In genomic region chr6:123526128-123526527, GRCh38 we compare ENCODE assay signal across 28 cellular contexts.
DNase-seq lines count a peak whose midpoint lies in the region; ATAC-seq lines count a peak whose summit lies in the region.
"Had no signal": no experiment of that assay in that cellular context is flagged by ENCODE, and none has a peak within 500 bp of the region (broad histone marks: within the 10 kb centered on the region; RNA-seq: fewer than 3 reads in every experiment).

No MANE protein-coding gene starts in this region.

- H4K20me1 ChIP-seq in BLaER1: no peaks in the 10 kb centered on the region

- H3K4me2 ChIP-seq in BLaER1: peak overlapping the region; percentile 43; the same call in 1 of the 2 replicates
- H3K4me2 ChIP-seq: GM23338, SK-N-SH had no signal

- H3K4me1 ChIP-seq in BLaER1: peaks cover 39% of the 10 kb centered on the region

- peak; percentile 25 for DNase-seq in M059J (ENCODE audit: low read depth)
- no peak for DNase-seq in NCI-H2196 (lab: John Stamatoyannopoulos, UW; ENCODE audit: unreplicated experiment)
- DNase-seq: activated CD4-positive, alpha-beta T cell treated with anti-CD3 and anti-CD28 coated beads, Interleukin-2, amount 50 U/mL, for 4 hours; activated CD8-positive, alpha-beta memory T cell treated with anti-CD3 and anti-CD28 coated beads, Interleukin-2, amount 10 ng/mL, durations not matched to agents 7 days and 5 days; activated gamma-delta T cell treated with Interleukin-2 at 50 U/mL for 16 hours; activated naive CD8-positive, alpha-beta T cell treated with anti-CD3 and anti-CD28 coated beads, Interleukin-2, amount 10 ng/mL, durations not matched to agents 7 days and 5 days; activated T-cell treated with anti-CD3 and anti-CD28 coated beads, Interleukin-2, amount 50 U/mL, for 4 hours; aorta; COR-L47; KBM-7; MG63; NCI-H2029; NCI-H524 treated with DMSO at 0.1 percent for 48 hours; PC-3; SK-N-SH had no signal

- 0 out of 2 replicates have a peak, but pooled peaks cover 5% of the 10 kb centered on the region for H3K9me3 ChIP-seq in BLaER1
- H3K9me3 ChIP-seq: MG63, SK-N-SH had no signal

- H3K4me3 ChIP-seq in BLaER1: no peak overlapping the region
- H3K4me3 ChIP-seq: GM23338, lung, MG63 had no signal

- H3K27me3 ChIP-seq in BLaER1: no peaks in the 10 kb centered on the region
- H3K27me3 ChIP-seq: MG63 had no signal

- ATAC-seq in GM19395 (IDR thresholded peaks at IDR 0.05; ENCODE audit: unreplicated experiment) (peak; percentile 68), HG02981 (IDR thresholded peaks at IDR 0.05; ENCODE audit: unreplicated experiment) (peak; percentile 43), HG03457 (IDR thresholded peaks at IDR 0.05; ENCODE audit: unreplicated experiment) (no peak), GM21528 (IDR thresholded peaks at IDR 0.05; ENCODE audit: low FRiP score, unreplicated experiment) (no peak), HG03039 (IDR thresholded peaks at IDR 0.05; ENCODE audit: unreplicated experiment) (no peak)
- ATAC-seq: activated CD8-positive, alpha-beta memory T cell treated with anti-CD3 and anti-CD28 coated beads, Interleukin-2, amount 10 ng/mL, durations not matched to agents 7 days and 5 days; activated T-cell treated with anti-CD3 and anti-CD28 coated beads, Interleukin-2, amount 50 U/mL, for 4 hours; GM23338; natural killer cell treated with Interleukin-12 subunit alpha and Interleukin-12 subunit beta and Interleukin-15 and Interleukin-18, amount 100 ng/mL, for 72 hours; PC-3; Right ventricle myocardium inferior; stimulated activated memory B cell treated with anti-CD40 and anti-IgM and Interleukin-4, amounts not matched to agents 10 μg/mL and 1 μg/mL and 100 μg/mL, for 72 hours had no signal

- no peaks in the 10 kb centered on the region for H3K36me3 ChIP-seq in BLaER1
- H3K36me3 ChIP-seq: MG63 had no signal

- no peak overlapping the region for H3K9ac ChIP-seq in BLaER1
- H3K9ac ChIP-seq: SK-N-SH had no signal

- no peak overlapping the region for H3K27ac ChIP-seq in BLaER1
- H3K27ac ChIP-seq: 22Rv1, C4-2B had no signal

Comparison
In these comparisons a context has a peak if more than half of its experiments do, and no peak if none do; other contexts are left out.
1. ATAC-seq: peak in GM19395 (single experiment) and HG02981 (single experiment); none in HG03457 (single experiment), GM21528 (single experiment) and HG03039 (single experiment).